In the genomic region with DNA sequence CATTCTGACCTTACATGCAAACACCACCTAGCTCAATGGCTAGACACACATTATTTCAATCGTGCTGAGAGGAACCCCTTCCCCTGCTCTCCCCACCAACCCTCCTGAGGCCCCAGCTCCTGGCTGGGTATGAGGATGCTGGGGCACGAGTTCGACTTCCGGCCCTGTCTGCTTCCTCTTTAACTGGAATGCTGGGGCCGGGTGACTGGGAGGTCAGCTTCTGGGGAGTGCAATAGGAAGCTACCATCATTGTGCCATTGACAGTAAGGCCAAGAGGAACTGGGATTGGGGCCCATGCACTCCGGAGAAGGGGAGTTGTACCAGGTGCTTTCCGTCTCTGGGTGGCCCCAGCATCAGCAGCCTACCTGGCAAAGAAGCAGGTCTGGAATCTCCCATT, we compare ENCODE assay signal across 16 cellular contexts. TPM values are rescaled to one million over a fixed set of nuclear protein-coding genes. Genes with fewer than 3 reads are reported as not detected.
DNase-seq lines count a peak whose midpoint lies in the region; ATAC-seq and TF ChIP-seq lines count a peak whose summit lies in the region.
"Had no signal": no experiment of that assay in that cellular context is flagged by ENCODE, and none has a peak within 500 bp of the region (broad histone marks: within the 10 kb centered on the region; RNA-seq: fewer than 3 reads in every experiment).

No MANE protein-coding gene starts in this region.

- TF ChIP-seq CTCF in HL-60 (IDR thresholded peaks at IDR 0.05; ENCODE audit: insufficient read depth, low read length) (no peak), psoas muscle (IDR thresholded peaks at IDR 0.05) (no peak)

- peak overlapping the region; percentile 39 for H3K27ac ChIP-seq in HL-60 (replicated peaks)
- H3K27ac ChIP-seq in psoas muscle, result no peak overlapping the region
- H3K27ac ChIP-seq: gastrocnemius medialis, ovary, PC-9, WERI-Rb-1 had no signal

- intact Hi-C loops in left ventricle myocardium superior (cut with micrococcal nuclease) (no loop called here), psoas muscle (cut with DNase I) (loop anchor here in 1 of 2 donors (10.0 kb wide), 1 partner anchor 151 kb away; no protein-coding TSS in a partner anchor)

- no peaks in the 10 kb centered on the region for H3K36me3 ChIP-seq in psoas muscle (ENCODE audit: insufficient read depth in 1 of 2, low read depth in 1 of 2)
- H3K36me3 ChIP-seq: gastrocnemius medialis, ovary, WERI-Rb-1 had no signal

- H3K27me3 ChIP-seq in HL-60 (ENCODE audit: insufficient read depth, poor library complexity, severe bottlenecking), result no peaks in the 10 kb centered on the region
- no peaks in the 10 kb centered on the region for H3K27me3 ChIP-seq in psoas muscle (ENCODE audit: insufficient read depth in 3 of 3, low read length in 2 of 3)
- H3K27me3 ChIP-seq: gastrocnemius medialis, ovary had no signal

- WGBS in psoas muscle, 3 donors, result 64 to 79% (median 75%) methylated on average over 7 of the region's 7 CpGs

- no peaks in the 10 kb centered on the region for H3K9me3 ChIP-seq in psoas muscle
- H3K9me3 ChIP-seq: gastrocnemius medialis, ovary had no signal

- ATAC-seq in left ventricle myocardium superior, result no peak
- ATAC-seq in psoas muscle, result no peak
- ATAC-seq in HG02852 (IDR thresholded peaks at IDR 0.05; ENCODE audit: unreplicated experiment), result no peak
- no peak for ATAC-seq in HG02973 (IDR thresholded peaks at IDR 0.05; ENCODE audit: unreplicated experiment)
- ATAC-seq: gastrocnemius medialis had no signal

- DNase-seq in HL-60 (ENCODE audit: low read depth in 1 of 2, low spot score in 1 of 2) (peak; percentile 90 to 93), SKM-1 (lab: John Stamatoyannopoulos, UW; ENCODE audit: unreplicated experiment) (peak; percentile 92), left ventricle myocardium superior (peak; percentile 66), psoas muscle (peak; percentile 54 to 65), NCI-H1930 (lab: John Stamatoyannopoulos, UW) (no peak)
- no peak for DNase-seq in stimulated activated CD4-positive, alpha-beta T cell treated with anti-CD3 and anti-CD28 coated beads, Interleukin-2, amount 100 ng/mL, for 48 hours
- DNase-seq: cerebellar nuclear complex, Karpas-422, NCI-H1436 treated with DMSO at 0.1 percent for 48 hours, NCI-H345, ovary, PC-9, WERI-Rb-1 had no signal

- H3K4me3 ChIP-seq in HL-60 (replicated peaks; ENCODE audit: insufficient read depth, low read length) (no peak overlapping the region), psoas muscle (no peak overlapping the region)
- H3K4me3 ChIP-seq: gastrocnemius medialis, ovary, PC-9 had no signal

- peaks cover 7% of the 10 kb centered on the region for H3K4me1 ChIP-seq in psoas muscle

RNA-seq across cellular contexts. Expression of gene TLE3, which starts 15.6 kb away (rescaled TPM):
- total RNA-seq in left ventricle myocardium superior (12.8 TPM), psoas muscle (10 to 100 TPM; 10.8 to 59.9 (median 18.6) TPM)
- polyA plus RNA-seq in psoas muscle, result 1 to 10 TPM; 4.3 to 9.6 (median 4.8) TPM

Comparison
In these comparisons a context has a peak if more than half of its experiments do, and no peak if none do; other contexts are left out.
1. DNase-seq: peak in HL-60 (2 of 2), SKM-1 (single experiment), left ventricle myocardium superior (single experiment) and psoas muscle (2 of 2); none in stimulated activated CD4-positive, alpha-beta T cell treated with anti-CD3 and anti-CD28 coated beads, Interleukin-2, amount 100 ng/mL, for 48 hours (0 of 2) and NCI-H1930 (0 of 2).